In the genomic region with DNA sequence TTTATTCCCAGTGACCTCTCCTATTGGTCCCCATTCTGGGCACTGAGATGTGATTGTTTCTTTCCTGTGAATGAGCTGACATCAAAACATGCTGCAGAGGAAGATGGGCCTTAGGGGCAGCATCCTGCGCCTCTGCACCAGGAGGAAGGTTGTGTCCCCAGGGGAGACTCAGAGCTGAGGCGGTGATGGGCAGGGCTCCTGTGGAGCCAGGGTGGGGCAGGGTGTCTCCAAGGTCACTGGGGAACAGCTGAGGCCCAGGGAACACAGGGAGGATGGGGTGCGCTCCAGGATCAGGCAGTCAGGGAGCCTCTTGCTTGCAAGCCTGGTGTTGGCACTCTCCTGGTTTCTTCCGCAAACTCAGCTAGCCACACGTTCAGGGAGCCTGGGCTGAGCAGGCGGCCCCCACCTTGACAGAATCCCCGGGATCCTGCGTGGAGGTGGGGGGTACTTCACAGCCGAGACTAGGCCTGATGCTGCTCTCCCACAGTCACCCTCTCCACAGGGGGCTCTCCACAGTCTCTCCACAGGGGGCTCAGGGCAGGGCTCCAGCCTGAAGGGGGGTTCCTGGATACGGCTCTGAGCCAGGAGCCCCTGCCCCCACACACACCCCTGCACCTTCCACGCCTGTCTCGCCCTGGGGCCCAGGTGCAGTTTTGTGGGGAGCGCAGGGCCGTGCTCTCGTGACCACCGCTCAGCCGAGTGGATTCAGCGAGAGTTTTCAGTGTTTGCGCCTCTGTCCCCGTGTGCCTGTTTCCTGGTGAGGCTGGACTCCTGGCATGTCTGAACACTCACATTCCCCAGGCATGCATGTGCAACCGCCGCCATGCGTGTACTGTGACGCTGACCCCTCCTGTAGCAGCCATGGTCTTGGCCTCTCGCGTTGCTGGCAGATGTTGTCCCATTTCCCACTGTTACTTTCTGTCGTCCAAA, we compare ENCODE assay signal across 14 cellular contexts.
"Had no signal": no experiment of that assay in that cellular context is flagged by ENCODE, and none has a peak within 500 bp of the region (broad histone marks: within the 10 kb centered on the region; RNA-seq: fewer than 3 reads in every experiment).

No MANE protein-coding gene starts in this region.

- H3K9me3 ChIP-seq: tibial artery had no signal

- H3K27ac ChIP-seq: tibial artery, WERI-Rb-1 had no signal

- H3K4me3 ChIP-seq: tibial artery had no signal

- DNase-seq: activated CD4-positive, alpha-beta T cell treated with anti-CD3 and anti-CD28 coated beads for 4 hours; activated naive CD4-positive, alpha-beta T cell treated with anti-CD3 and anti-CD28 coated beads for 36 hours; activated T-cell treated with anti-CD3 and anti-CD28 coated beads for 4 hours; caudate nucleus; effector memory CD4-positive, alpha-beta T cell; immature natural killer cell; mesenchymal stem cell; nucleus accumbens; stimulated activated CD4-positive, alpha-beta T cell treated with anti-CD3 and anti-CD28 coated beads, Interleukin-15, amount 100 ng/mL, for 24 hours; T1000; tibial artery; WERI-Rb-1 had no signal

- H3K36me3 ChIP-seq: tibial artery, WERI-Rb-1 had no signal

- ATAC-seq: activated T-helper 17 cell treated with anti-CD3 and anti-CD28 coated beads, Interleukin-2, amount 50 U/mL, for 72 hours; left lobe of liver had no signal

- H3K27me3 ChIP-seq: tibial artery had no signal
